ENCODE assay signal across 15 cellular contexts in the genomic region with DNA sequence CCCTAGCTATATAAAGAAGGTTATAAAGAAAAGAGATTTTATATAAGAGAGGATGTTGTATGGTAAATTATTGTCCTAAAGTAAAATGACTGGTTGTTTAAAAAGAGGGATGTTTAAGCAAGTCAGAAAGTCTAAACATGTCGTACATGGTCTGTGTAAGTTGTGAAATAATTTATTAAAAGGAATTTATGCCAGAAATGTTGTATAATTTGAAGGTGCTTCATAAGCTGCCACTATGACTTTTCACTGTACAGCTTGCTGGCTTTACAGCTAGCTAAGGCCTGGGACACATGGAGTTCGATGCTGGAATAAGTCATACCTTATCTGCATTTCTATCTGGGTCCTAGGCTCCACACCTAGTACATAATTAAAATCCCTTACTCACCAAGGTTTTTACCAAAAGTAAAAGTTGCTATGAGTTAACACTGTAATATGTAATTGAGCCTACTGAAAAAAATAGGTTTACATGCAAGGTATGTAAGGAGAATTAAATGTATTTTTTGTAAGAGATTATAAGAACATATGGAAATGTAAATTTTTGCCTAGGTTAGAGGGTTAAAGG. TPM values are rescaled to one million over a fixed set of nuclear protein-coding genes. Genes with fewer than 3 reads are reported as not detected.
DNase-seq lines count a peak whose midpoint lies in the region; TF ChIP-seq lines count a peak whose summit lies in the region.
"Had no signal": no experiment of that assay in that cellular context is flagged by ENCODE, and none has a peak within 500 bp of the region (broad histone marks: within the 10 kb centered on the region; RNA-seq: fewer than 3 reads in every experiment).

No MANE protein-coding gene starts in this region.

- H3K9me3 ChIP-seq in mammary epithelial cell (replicated peaks; ENCODE audit: insufficient read depth, low read length) (peaks cover 3% of the 10 kb centered on the region), OCI-LY7 (ENCODE audit: low read length) (peaks cover 13% of the 10 kb centered on the region)

- intact Hi-C loops in MCF 10A (cut with micrococcal nuclease) (no loop called here), mammary epithelial cell (cut with micrococcal nuclease) (no loop called here), OCI-LY7 (cut with micrococcal nuclease; ENCODE audit: unreplicated experiment) (no loop called here), dorsolateral prefrontal cortex (cut with DNase I) (no loop called here)

- no peaks in the 10 kb centered on the region for H3K79me2 ChIP-seq in mammary epithelial cell (ENCODE audit: insufficient read depth, low read length)
- no peaks in the 10 kb centered on the region for H3K79me2 ChIP-seq in OCI-LY7 (ENCODE audit: insufficient read depth, low read depth, low read length)

- CTCF ChIA-PET in MCF 10A (lab: Yijun Ruan, JAX) (interaction anchor here (0.6 to 3.8 kb wide), 9 partner anchors 8 to 867 kb away, joined by 3 to 31 read pairs (median 4); no protein-coding TSS in a partner anchor), mammary epithelial cell (lab: Charles Lee; ENCODE audit: low non-redundant PET) (no interaction called here), OCI-LY7 (lab: Charles Lee; ENCODE audit: unreplicated experiment) (no interaction called here), GM10248 (lab: Yijun Ruan, JAX) (interaction anchor here (0.9 to 12.7 kb wide), 6 partner anchors 7 to 277 kb away, joined by 3 to 269 read pairs (median 4); no protein-coding TSS in a partner anchor)

- H3K36me3 Mint-ChIP-seq in MCF 10A (ENCODE audit: insufficient read depth, unreplicated experiment) = peaks cover 4% of the 10 kb centered on the region

- H4K20me1 ChIP-seq in mammary epithelial cell (ENCODE audit: insufficient read depth, low read length) (no peaks in the 10 kb centered on the region), OCI-LY7 (ENCODE audit: insufficient read depth, low read length) (no peaks in the 10 kb centered on the region)

- in situ Hi-C loops in mammary epithelial cell (cut with MboI; ENCODE audit: low sequenced_read_pairs in 2 of 2) = loop anchor here (25.0 kb wide), 2 partner anchors 349 to 874 kb away; a partner anchor contains a TSS

- no peak overlapping the region for H3K4me2 ChIP-seq in mammary epithelial cell (ENCODE audit: insufficient read depth, low read depth, low read length)
- no peak overlapping the region for H3K4me2 ChIP-seq in OCI-LY7 (ENCODE audit: low read length)

- TF ChIP-seq POLR2A in erythroblast (IDR thresholded peaks at IDR 0.05; ENCODE audit: low read length) = no peak

- H3K9me3 Mint-ChIP-seq in MCF 10A (ENCODE audit: unreplicated experiment) = peaks cover 9% of the 10 kb centered on the region

- H3K4me1 Mint-ChIP-seq in MCF 10A (ENCODE audit: insufficient read depth, unreplicated experiment) = no peaks in the 10 kb centered on the region

- no peaks in the 10 kb centered on the region for H3K9me2 ChIP-seq in OCI-LY7 (ENCODE audit: insufficient read depth, low read length)

- POLR2A ChIA-PET in MCF 10A (lab: Yijun Ruan, JAX) = interaction anchor here (0.6 to 1.3 kb wide), 2 partner anchors 52 to 753 kb away, joined by 3 to 5 read pairs; no protein-coding TSS in a partner anchor
- POLR2A ChIA-PET in OCI-LY7 (lab: Charles Lee) = interaction anchor here (0.6 to 0.8 kb wide), 2 partner anchors 24 to 373 kb away, joined by 3 read pairs; no protein-coding TSS in a partner anchor
- POLR2A ChIA-PET in GM10248 (lab: Yijun Ruan, JAX) = no interaction called here

- peak; percentile 35 for DNase-seq in MCF 10A (ENCODE audit: unreplicated experiment)
- no peak for DNase-seq in mammary epithelial cell
- peak; percentile 24 for DNase-seq in OCI-LY7 (ENCODE audit: low spot score)
- peak; percentile 11 to 33 for DNase-seq in erythroblast (lab: John Stamatoyannopoulos, UW)
- DNase-seq in dorsolateral prefrontal cortex = no peak
- no peak for DNase-seq in GM10248 (ENCODE audit: extremely low spot score)
- DNase-seq in DMS114 treated with DMSO at 0.1 percent for 48 hours (lab: John Stamatoyannopoulos, UW; ENCODE audit: unreplicated experiment) = no peak
- DNase-seq in RPMI8226 = no peak
- DNase-seq: Caco-2, HFFc6, KG1, MM.1S, NCI-H226, NCI-H526, Right ventricle myocardium superior had no signal

- H3K36me3 ChIP-seq in mammary epithelial cell (ENCODE audit: insufficient read depth, low read length) (no peaks in the 10 kb centered on the region), OCI-LY7 (ENCODE audit: insufficient read depth, low read length) (no peaks in the 10 kb centered on the region)

- dilution Hi-C loops in mammary epithelial cell (cut with HindIII; ENCODE audit: low sequenced_read_pairs) = no loop called here

- no peak overlapping the region for H3K27ac ChIP-seq in mammary epithelial cell (ENCODE audit: insufficient read depth, low read depth, low read length)
- H3K27ac ChIP-seq in OCI-LY7 (ENCODE audit: low read depth, low read length, poor library complexity, severe bottlenecking) = no peak overlapping the region
- no peak overlapping the region for H3K27ac ChIP-seq in dorsolateral prefrontal cortex

- H3K4me3 Mint-ChIP-seq in MCF 10A (ENCODE audit: unreplicated experiment) = no peak overlapping the region
- H3K4me3 Mint-ChIP-seq: HFFc6 had no signal

- TF ChIP-seq CTCF in MCF 10A (IDR thresholded peaks at IDR 0.05; ENCODE audit: unreplicated experiment) (no peak), mammary epithelial cell (conservative IDR thresholded peaks at IDR 0.05 in 1 of 2, IDR thresholded peaks at IDR 0.05 in 1 of 2; ENCODE audit: extremely low read depth in 1 of 2, insufficient read depth in 1 of 2, low read depth in 1 of 2, low read length in 2 of 2) (no peak), OCI-LY7 (conservative IDR thresholded peaks at IDR 0.05; ENCODE audit: low read length) (no peak), dorsolateral prefrontal cortex (IDR thresholded peaks at IDR 0.05 in 54 of 56, conservative IDR thresholded peaks at IDR 0.05 in 2 of 56; ENCODE audit: low read depth in 1 of 56, partially characterized antibody in 56 of 56) (no peak), GM10248 (IDR thresholded peaks at IDR 0.05; ENCODE audit: control extremely low read depth, extremely low read depth, low read depth, missing control alignments) (no peak)

- H3K27me3 ChIP-seq in mammary epithelial cell (ENCODE audit: insufficient read depth, low read length) (no peaks in the 10 kb centered on the region), dorsolateral prefrontal cortex (no peaks in the 10 kb centered on the region)

- H2AFZ ChIP-seq in mammary epithelial cell (ENCODE audit: low read depth, low read length) (no peak overlapping the region), OCI-LY7 (ENCODE audit: low read length) (no peak overlapping the region)

- H3K9ac ChIP-seq in mammary epithelial cell (ENCODE audit: insufficient read depth, low read length) = no peak overlapping the region

- no peak overlapping the region for H3K4me3 ChIP-seq in mammary epithelial cell (replicated peaks in 1 of 3; ENCODE audit: insufficient read depth in 1 of 3, low read depth in 2 of 3, low read length in 3 of 3)
- no peak overlapping the region for H3K4me3 ChIP-seq in OCI-LY7 (ENCODE audit: low read depth, low read length, poor library complexity, severe bottlenecking)
- H3K4me3 ChIP-seq in dorsolateral prefrontal cortex = no peak overlapping the region

- no peak overlapping the region for H3K27ac Mint-ChIP-seq in MCF 10A (ENCODE audit: low read depth, unreplicated experiment)
- H3K27ac Mint-ChIP-seq: HFFc6 had no signal

- no peaks in the 10 kb centered on the region for H3K4me1 ChIP-seq in mammary epithelial cell (ENCODE audit: insufficient read depth, low read length)
- H3K4me1 ChIP-seq in OCI-LY7 (ENCODE audit: insufficient read depth, low read length, poor library complexity, severe bottlenecking) = no peaks in the 10 kb centered on the region
- H3K4me1 ChIP-seq: Caco-2 had no signal

- WGBS in mammary epithelial cell (ENCODE audit: low coverage, missing lambda C conversion rate) = 86% methylated on average over 2 of the region's 2 CpGs

- peaks cover 34% of the 10 kb centered on the region for H3K27me3 Mint-ChIP-seq in MCF 10A (ENCODE audit: insufficient read depth, unreplicated experiment)

- BruUV-seq in MCF 10A (replicated peaks; lab: Mats Ljungman, UMichigan) = no TSS peak
- BruUV-seq in mammary epithelial cell (replicated peaks; lab: Mats Ljungman, UMichigan) = no TSS peak
- no TSS peak for BruUV-seq in OCI-LY7 (replicated peaks; lab: Mats Ljungman, UMichigan)

RNA-seq across cellular contexts. Expression of a gene that starts 59.0 kb away (rescaled TPM):
- 58.3 and 63.5 TPM in 2 replicates for total RNA-seq in MCF 10A (2022)
- 10 to 100 TPM; 30.7 to 33.4 TPM for total RNA-seq in mammary epithelial cell
- polyA plus RNA-seq in mammary epithelial cell = 17.3 TPM
- polyA minus RNA-seq in mammary epithelial cell = 29.8 TPM
- 15.7 and 19.5 TPM in 2 replicates for total RNA-seq in OCI-LY7 (2014; rRNA removed; shearing (Covaris generic))
- total RNA-seq in OCI-LY7 (2022) = 27.4 and 27.7 TPM in 2 replicates
- total RNA-seq in dorsolateral prefrontal cortex = 10 to 100 TPM; 24.0 to 54.0 (median 35.6) TPM

Comparison
In these comparisons a context has a peak if more than half of its experiments do, and no peak if none do; other contexts are left out.
1. DNase-seq: peak in MCF 10A (single experiment), OCI-LY7 (single experiment) and erythroblast (2 of 2); none in mammary epithelial cell (single experiment), dorsolateral prefrontal cortex (0 of 10), GM10248 (single experiment), DMS114 treated with DMSO at 0.1 percent for 48 hours (single experiment) and RPMI8226 (single experiment).
2. CTCF ChIA-PET loops: an anchor here in MCF 10A (0.6 to 3.8 kb wide) and GM10248 (0.9 to 12.7 kb wide); none called in mammary epithelial cell and OCI-LY7.